ENCODE assay signal across 17 cellular contexts in the genomic region with DNA sequence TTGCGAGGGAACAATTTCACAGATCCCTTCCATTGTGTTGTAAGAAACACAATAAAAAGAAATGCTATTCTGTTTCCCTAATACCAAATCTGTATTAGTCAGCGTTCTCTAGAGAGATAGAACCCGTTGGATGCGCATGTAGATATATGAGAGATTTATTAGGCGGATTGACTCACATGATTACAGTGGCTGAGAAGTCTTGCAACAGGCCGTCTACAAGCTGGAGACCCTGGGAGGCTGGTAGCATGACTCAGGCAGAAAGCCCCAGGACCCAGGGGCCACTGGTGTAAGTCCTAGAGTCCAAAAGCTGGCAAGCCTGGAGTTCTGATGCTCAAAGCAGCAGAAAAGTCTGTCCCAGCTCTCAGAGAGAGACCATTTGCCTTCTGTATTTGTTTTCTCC. TPM values are rescaled to one million over a fixed set of nuclear protein-coding genes. Genes with fewer than 3 reads are reported as not detected.
DNase-seq lines count a peak whose midpoint lies in the region; ATAC-seq and TF ChIP-seq lines count a peak whose summit lies in the region.
"Had no signal": no experiment of that assay in that cellular context is flagged by ENCODE, and none has a peak within 500 bp of the region (broad histone marks: within the 10 kb centered on the region; RNA-seq: fewer than 3 reads in every experiment).

No MANE protein-coding gene starts in this region.

- H3K4me1 Mint-ChIP-seq in HFFc6 (ENCODE audit: low read depth): peaks cover 40% of the 10 kb centered on the region
- H3K4me1 Mint-ChIP-seq in chondrocyte (ENCODE audit: low read depth): peaks cover 36% of the 10 kb centered on the region
- H3K4me1 Mint-ChIP-seq: central memory CD8-positive, alpha-beta T cell had no signal

- ATAC-seq in omental fat pad (ENCODE audit: low FRiP score) (peak; percentile 74), GM18505 (IDR thresholded peaks at IDR 0.05; ENCODE audit: unreplicated experiment) (no peak), HG02852 (IDR thresholded peaks at IDR 0.05; ENCODE audit: unreplicated experiment) (no peak)
- ATAC-seq: left colon, Right ventricle myocardium inferior had no signal

- no peaks in the 10 kb centered on the region for H3K36me3 Mint-ChIP-seq in HFFc6 (ENCODE audit: low read depth)
- no peaks in the 10 kb centered on the region for H3K36me3 Mint-ChIP-seq in chondrocyte (ENCODE audit: low read depth)
- H3K36me3 Mint-ChIP-seq: activated naive CD8-positive, alpha-beta T cell had no signal

- DNase-seq in A172 (ENCODE audit: low spot score) (peak; percentile 73), HFFc6 (peak; percentile 91), chondrocyte (ENCODE audit: low spot score) (no peak), omental fat pad (ENCODE audit: low spot score) (no peak), NCI-H187 (lab: John Stamatoyannopoulos, UW) (no peak), kidney glomerular epithelial cell (lab: John Stamatoyannopoulos, UW) (no peak)
- DNase-seq: left colon; NCI-H2081 treated with DMSO at 0.1 percent for 48 hours; stimulated activated CD4-positive, alpha-beta T cell treated with anti-CD3 and anti-CD28 coated beads, Interleukin-4, amount 100 ng/mL, for 4 hours; T-helper 2 cell; upper lobe of left lung had no signal

- TF ChIP-seq POLR2A in GM18505 (IDR thresholded peaks at IDR 0.05; ENCODE audit: borderline replicate concordance, extremely low read depth, insufficient read depth, insufficient read length): no peak

- no peak overlapping the region; the same call in 1 of the 2 replicates for H3K4me3 Mint-ChIP-seq in HFFc6
- no peak overlapping the region for H3K4me3 Mint-ChIP-seq in chondrocyte (ENCODE audit: unreplicated experiment)
- H3K4me3 Mint-ChIP-seq: activated naive CD8-positive, alpha-beta T cell; central memory CD8-positive, alpha-beta T cell had no signal

- peak overlapping the region; percentile 47 for H3K27ac Mint-ChIP-seq in HFFc6
- H3K27ac Mint-ChIP-seq in chondrocyte (ENCODE audit: unreplicated experiment): peak overlapping the region; percentile 55
- H3K27ac Mint-ChIP-seq: activated naive CD8-positive, alpha-beta T cell had no signal

- H3K27me3 Mint-ChIP-seq in HFFc6 (ENCODE audit: insufficient read depth): no peaks in the 10 kb centered on the region
- no peaks in the 10 kb centered on the region for H3K27me3 Mint-ChIP-seq in chondrocyte (ENCODE audit: low read depth)

- TF ChIP-seq CTCF in HFFc6 (IDR thresholded peaks at IDR 0.05) (no peak), chondrocyte (IDR thresholded peaks at IDR 0.05) (no peak), omental fat pad (IDR thresholded peaks at IDR 0.05) (no peak)

- H3K9me3 Mint-ChIP-seq in HFFc6: no peaks in the 10 kb centered on the region
- no peaks in the 10 kb centered on the region for H3K9me3 Mint-ChIP-seq in chondrocyte (ENCODE audit: low read depth)
- H3K9me3 Mint-ChIP-seq: central memory CD8-positive, alpha-beta T cell had no signal

RNA-seq across cellular contexts. Expression of gene IL17B, which starts 18.4 kb away (rescaled TPM):
- not detected in 2 replicates for total RNA-seq in A172 (2014; rRNA removed; shearing (Covaris generic))
- under 1 TPM; 0.50 to 0.85 (median 0.76) TPM for total RNA-seq in HFFc6 (2021; fragmentation: NEBNext Ultra II Directional; extraction: Animal tissue kit (Norgen Biotek cat#: 25700))
- total RNA-seq in chondrocyte (1.1 to 4.6 TPM (median 3.4 TPM) in 3 replicates), omental fat pad (1 to 10 TPM in 1 of 4 donors, not detected in 3; 1.1 TPM)
- total RNA-seq: endothelial cell of umbilical vein, Right ventricle myocardium inferior had no signal

RNA-seq across cellular contexts. Expression of gene PCYOX1L, which starts 39.7 kb away (rescaled TPM):
- total RNA-seq in A172 (2014; rRNA removed; shearing (Covaris generic)): 15.7 and 19.7 TPM in 2 replicates
- total RNA-seq in HFFc6 (2021; fragmentation: NEBNext Ultra II Directional; extraction: Animal tissue kit (Norgen Biotek cat#: 25700)): 10 to 100 TPM in 5 of 6 experiments, 1 to 10 TPM in 1; 9.8 to 13.5 (median 11.0) TPM
- total RNA-seq in chondrocyte (7.1 to 11.1 TPM (median 7.3 TPM) in 3 replicates), omental fat pad (1 to 10 TPM; 2.3 to 3.9 (median 2.5) TPM)

RNA-seq across cellular contexts. Expression of gene GRPEL2, which starts 52.2 kb away (rescaled TPM):
- 23.3 and 28.3 TPM in 2 replicates for total RNA-seq in A172 (2014; rRNA removed; shearing (Covaris generic))
- total RNA-seq in HFFc6 (2021; fragmentation: NEBNext Ultra II Directional; extraction: Animal tissue kit (Norgen Biotek cat#: 25700)): 10 to 100 TPM; 15.6 to 18.9 (median 17.5) TPM
- total RNA-seq in chondrocyte: 13.2 to 27.3 TPM (median 25.5 TPM) in 3 replicates
- total RNA-seq in omental fat pad: 10 to 100 TPM; 10.9 to 18.4 (median 15.9) TPM

Comparison
In these comparisons a context has a peak if more than half of its experiments do, and no peak if none do; other contexts are left out.
1. DNase-seq: peak in A172 (single experiment) and HFFc6 (single experiment); none in chondrocyte (single experiment), omental fat pad (single experiment), NCI-H187 (0 of 2) and kidney glomerular epithelial cell (single experiment).